ENCODE assay signal across 14 cellular contexts in genomic region chr14:59997496-59997895, GRCh38.
DNase-seq lines count a peak whose midpoint lies in the region; ATAC-seq and TF ChIP-seq lines count a peak whose summit lies in the region.
"Had no signal": no experiment of that assay in that cellular context is flagged by ENCODE, and none has a peak within 500 bp of the region (broad histone marks: within the 10 kb centered on the region; RNA-seq: fewer than 3 reads in every experiment).

No MANE protein-coding gene starts in this region.

- intact Hi-C loops in activated CD8-positive, alpha-beta T cell treated with anti-CD3 and anti-CD28 coated beads for 36 hours (cut with micrococcal nuclease) = no loop called here

- no peak overlapping the region for H3K27ac Mint-ChIP-seq in activated CD8-positive, alpha-beta T cell treated with anti-CD3 and anti-CD28 coated beads for 36 hours
- H3K27ac Mint-ChIP-seq: activated CD4-positive, alpha-beta memory T cell treated with anti-CD3 and anti-CD28 coated beads for 36 hours; IgD-negative memory B cell had no signal

- H3K9ac ChIP-seq in mesenchymal stem cell (ENCODE audit: low read length) = peak overlapping the region; percentile 48

- CTCF ChIA-PET in activated CD8-positive, alpha-beta T cell treated with anti-CD3 and anti-CD28 coated beads for 36 hours (lab: Charles Lee) = no interaction called here

- H2BK5ac ChIP-seq in mesenchymal stem cell (ENCODE audit: low read depth, low read length, poor library complexity, severe bottlenecking) = no peak overlapping the region

- H3K79me1 ChIP-seq in mesenchymal stem cell (replicated peaks; ENCODE audit: low read length, poor library complexity, severe bottlenecking) = no peaks in the 10 kb centered on the region

- H2BK15ac ChIP-seq in mesenchymal stem cell (ENCODE audit: low read depth, poor library complexity, severe bottlenecking) = no peak overlapping the region

- H3K36me3 ChIP-seq in mesenchymal stem cell (ENCODE audit: control insufficient read depth in 1 of 2, insufficient read depth in 2 of 2, low read depth in 1 of 2, low read length in 2 of 2) = no peaks in the 10 kb centered on the region
- H3K36me3 ChIP-seq: pancreas had no signal

- no peaks in the 10 kb centered on the region for H3K4me1 ChIP-seq in mesenchymal stem cell (ENCODE audit: control insufficient read depth, insufficient read depth, low read depth, low read length)

- no peak overlapping the region for H4K8ac ChIP-seq in mesenchymal stem cell (ENCODE audit: low read length)

- H3K9me3 ChIP-seq in mesenchymal stem cell (ENCODE audit: control insufficient read depth, low read length) = no peaks in the 10 kb centered on the region
- H3K9me3 ChIP-seq: pancreas had no signal

- peaks cover 2% of the 10 kb centered on the region for H3K27me3 Mint-ChIP-seq in activated CD8-positive, alpha-beta T cell treated with anti-CD3 and anti-CD28 coated beads for 36 hours
- H3K27me3 Mint-ChIP-seq: activated CD4-positive, alpha-beta memory T cell treated with anti-CD3 and anti-CD28 coated beads for 36 hours had no signal

- H2BK120ac ChIP-seq in mesenchymal stem cell (ENCODE audit: low read depth, low read length) = no peak overlapping the region

- DNase-seq in DMS153 treated with DMSO at 0.1 percent for 48 hours (lab: John Stamatoyannopoulos, UW; ENCODE audit: unreplicated experiment) = peak; percentile 4
- DNase-seq in NCI-H2029 (lab: John Stamatoyannopoulos, UW) = peak; percentile 71
- DNase-seq in mesenchymal stem cell = peak; percentile 11
- DNase-seq in SW480 (ENCODE audit: low spot score) = no peak
- DNase-seq in LoVo (ENCODE audit: low spot score) = no peak
- no peak for DNase-seq in activated CD8-positive, alpha-beta T cell treated with anti-CD3 and anti-CD28 coated beads for 36 hours
- DNase-seq in caudate nucleus (lab: John Stamatoyannopoulos, UW) = no peak
- DNase-seq: activated CD4-positive, alpha-beta memory T cell treated with anti-CD3 and anti-CD28 coated beads for 36 hours; HCEC 1CT; islet precursor cell; NCI-H187 treated with DMSO at 0.1 percent for 48 hours; pancreas had no signal

- no peaks in the 10 kb centered on the region for H3K9me3 Mint-ChIP-seq in activated CD8-positive, alpha-beta T cell treated with anti-CD3 and anti-CD28 coated beads for 36 hours
- H3K9me3 Mint-ChIP-seq: activated CD4-positive, alpha-beta memory T cell treated with anti-CD3 and anti-CD28 coated beads for 36 hours; IgD-negative memory B cell had no signal

- ATAC-seq in activated CD8-positive, alpha-beta T cell treated with anti-CD3 and anti-CD28 coated beads for 36 hours = no peak

- no peaks in the 10 kb centered on the region for H3K27me3 ChIP-seq in mesenchymal stem cell (ENCODE audit: control insufficient read depth in 1 of 2, insufficient read depth in 1 of 2, low read length in 2 of 2)
- H3K27me3 ChIP-seq: pancreas had no signal

- POLR2A ChIA-PET in activated CD8-positive, alpha-beta T cell treated with anti-CD3 and anti-CD28 coated beads for 36 hours (lab: Charles Lee) = no interaction called here

- no peak overlapping the region for H3K23ac ChIP-seq in mesenchymal stem cell (ENCODE audit: low read length in 2 of 2)

- no peaks in the 10 kb centered on the region for H3K4me1 Mint-ChIP-seq in activated CD8-positive, alpha-beta T cell treated with anti-CD3 and anti-CD28 coated beads for 36 hours (ENCODE audit: low read depth)
- H3K4me1 Mint-ChIP-seq: IgD-negative memory B cell had no signal

- no peak overlapping the region for H2AFZ ChIP-seq in mesenchymal stem cell (ENCODE audit: low read depth, low read length)

- H3K14ac ChIP-seq in mesenchymal stem cell (ENCODE audit: low read length in 2 of 2) = no peak overlapping the region

- peak overlapping the region; percentile 71 for H3K27ac ChIP-seq in VCaP
- no peak overlapping the region for H3K27ac ChIP-seq in mesenchymal stem cell (ENCODE audit: low read length, poor library complexity, severe bottlenecking)
- no peak overlapping the region for H3K27ac ChIP-seq in caudate nucleus (ENCODE audit: low read depth, low read length)
- H3K27ac ChIP-seq: pancreas had no signal

- TF ChIP-seq CTCF in VCaP (conservative IDR thresholded peaks at IDR 0.05) = no peak
- no peak for TF ChIP-seq CTCF in activated CD8-positive, alpha-beta T cell treated with anti-CD3 and anti-CD28 coated beads for 36 hours (IDR thresholded peaks at IDR 0.05)

- no peak overlapping the region for H3K4me3 Mint-ChIP-seq in activated CD8-positive, alpha-beta T cell treated with anti-CD3 and anti-CD28 coated beads for 36 hours
- H3K4me3 Mint-ChIP-seq: activated CD4-positive, alpha-beta memory T cell treated with anti-CD3 and anti-CD28 coated beads for 36 hours; IgD-negative memory B cell had no signal

- H3K4me3 ChIP-seq in mesenchymal stem cell (ENCODE audit: insufficient read depth in 1 of 2, low read depth in 1 of 2, low read length in 2 of 2) = peak overlapping the region in 1 of 2 experiments; percentile 9
- H3K4me3 ChIP-seq: pancreas had no signal

- no peak overlapping the region for H4K91ac ChIP-seq in mesenchymal stem cell (ENCODE audit: low read length)

- H2BK12ac ChIP-seq in mesenchymal stem cell (ENCODE audit: low read length in 2 of 2) = no peak overlapping the region

- no peak overlapping the region for H3K4ac ChIP-seq in mesenchymal stem cell (ENCODE audit: low read depth in 1 of 2, low read length in 2 of 2)

- no peak overlapping the region for H2AK5ac ChIP-seq in mesenchymal stem cell (ENCODE audit: low read length, severe bottlenecking)

- H3K36me3 Mint-ChIP-seq in activated CD8-positive, alpha-beta T cell treated with anti-CD3 and anti-CD28 coated beads for 36 hours (ENCODE audit: low read depth) = no peaks in the 10 kb centered on the region
- H3K36me3 Mint-ChIP-seq: activated CD4-positive, alpha-beta memory T cell treated with anti-CD3 and anti-CD28 coated beads for 36 hours; IgD-negative memory B cell had no signal

- no peak overlapping the region for H3K4me2 ChIP-seq in mesenchymal stem cell (ENCODE audit: low read length, poor library complexity, severe bottlenecking)

- H3K18ac ChIP-seq in mesenchymal stem cell (ENCODE audit: low read depth in 1 of 2, low read length in 2 of 2) = no peak overlapping the region

Comparison
In these comparisons a context has a peak if more than half of its experiments do, and no peak if none do; other contexts are left out.
1. DNase-seq: peak in DMS153 treated with DMSO at 0.1 percent for 48 hours (single experiment), NCI-H2029 (single experiment) and mesenchymal stem cell (single experiment); none in SW480 (single experiment), LoVo (single experiment), activated CD8-positive, alpha-beta T cell treated with anti-CD3 and anti-CD28 coated beads for 36 hours (single experiment) and caudate nucleus (0 of 61).